ENCODE assay signal across 12 cellular contexts in genomic region chr5:91283899-91284298, GRCh38.
DNase-seq lines count a peak whose midpoint lies in the region; ATAC-seq and TF ChIP-seq lines count a peak whose summit lies in the region.
"Had no signal": no experiment of that assay in that cellular context is flagged by ENCODE, and none has a peak within 500 bp of the region (broad histone marks: within the 10 kb centered on the region; RNA-seq: fewer than 3 reads in every experiment).

No MANE protein-coding gene starts in this region.

- in situ Hi-C loops in astrocyte of the spinal cord (cut with HindIII; ENCODE audit: low sequenced_read_pairs): no loop called here

- H3K4me1 Mint-ChIP-seq in natural killer cell treated with Interleukin-12 subunit alpha and Interleukin-12 subunit beta and Interleukin-15 and Interleukin-18, amount 100 ng/mL, for 72 hours (ENCODE audit: low read depth in 2 of 2): peaks cover 48 to 54% of the 10 kb centered on the region in 2 donors
- peaks cover 20 to 25% of the 10 kb centered on the region in 2 donors for H3K4me1 Mint-ChIP-seq in natural killer cell

- H3K4me3 Mint-ChIP-seq in natural killer cell treated with Interleukin-12 subunit alpha and Interleukin-12 subunit beta and Interleukin-15 and Interleukin-18, amount 100 ng/mL, for 72 hours: no peak overlapping the region
- H3K4me3 Mint-ChIP-seq in natural killer cell: no peak overlapping the region

- intact Hi-C loops in natural killer cell (cut with micrococcal nuclease) (loop anchor here (10.0 kb wide), 1 partner anchor 119 kb away; no protein-coding TSS in a partner anchor), vagina (cut with DNase I) (loop anchor here (5.0 kb wide), 1 partner anchor 98 kb away; the partner anchor contains the start of gene ARRDC3), sigmoid colon (cut with DNase I) (loop anchor here (5.0 kb wide), 1 partner anchor 182 kb away; no protein-coding TSS in a partner anchor)

- H3K27ac ChIP-seq in vagina (peak overlapping the region; percentile 29), sigmoid colon (peak overlapping the region in 2 of 4 donors; percentile 36 to 58)
- H3K27ac ChIP-seq: cardiac muscle cell, left lung had no signal

- H3K27me3 ChIP-seq in vagina (no peaks in the 10 kb centered on the region), sigmoid colon (no peaks in the 10 kb centered on the region)
- H3K27me3 ChIP-seq: cardiac muscle cell, left lung had no signal

- H3K4me3 ChIP-seq in astrocyte of the spinal cord (ENCODE audit: low read depth, low read length) (no peak overlapping the region), vagina (no peak overlapping the region), sigmoid colon (no peak overlapping the region)
- H3K4me3 ChIP-seq: cardiac muscle cell, left lung had no signal

- no peak for TF ChIP-seq CTCF in natural killer cell (IDR thresholded peaks at IDR 0.05)
- TF ChIP-seq CTCF in astrocyte of the spinal cord (IDR thresholded peaks at IDR 0.05; ENCODE audit: low read depth, low read length): no peak
- TF ChIP-seq CTCF in vagina (IDR thresholded peaks at IDR 0.05): no peak
- no peak for TF ChIP-seq CTCF in sigmoid colon (IDR thresholded peaks at IDR 0.05)

- H3K27ac Mint-ChIP-seq in natural killer cell treated with Interleukin-12 subunit alpha and Interleukin-12 subunit beta and Interleukin-15 and Interleukin-18, amount 100 ng/mL, for 72 hours: peak overlapping the region; percentile 42 to 100
- H3K27ac Mint-ChIP-seq in natural killer cell: peak overlapping the region in 1 of 2 donors; percentile 58

- TF ChIP-seq POLR2A in vagina (IDR thresholded peaks at IDR 0.05): no peak
- no peak for TF ChIP-seq POLR2A in sigmoid colon (IDR thresholded peaks at IDR 0.05)

- H3K27me3 Mint-ChIP-seq in natural killer cell treated with Interleukin-12 subunit alpha and Interleukin-12 subunit beta and Interleukin-15 and Interleukin-18, amount 100 ng/mL, for 72 hours: no peaks in the 10 kb centered on the region
- no peaks in the 10 kb centered on the region for H3K27me3 Mint-ChIP-seq in natural killer cell (ENCODE audit: low read depth in 2 of 2)

- no peaks in the 10 kb centered on the region for H3K9me3 ChIP-seq in vagina
- H3K9me3 ChIP-seq in sigmoid colon: no peaks in the 10 kb centered on the region
- H3K9me3 ChIP-seq: left lung had no signal

- no peak for TF ChIP-seq EP300 in sigmoid colon (IDR thresholded peaks at IDR 0.05)

- H3K4me1 ChIP-seq in vagina (peaks cover 30% of the 10 kb centered on the region), sigmoid colon (peaks cover 0 to 44% (median 33%) of the 10 kb centered on the region in 4 donors)

- peaks cover 20% of the 10 kb centered on the region for H3K36me3 Mint-ChIP-seq in natural killer cell treated with Interleukin-12 subunit alpha and Interleukin-12 subunit beta and Interleukin-15 and Interleukin-18, amount 100 ng/mL, for 72 hours
- H3K36me3 Mint-ChIP-seq in natural killer cell: no peaks in the 10 kb centered on the region

- H3K36me3 ChIP-seq in vagina (no peaks in the 10 kb centered on the region), sigmoid colon (no peaks in the 10 kb centered on the region)
- H3K36me3 ChIP-seq: cardiac muscle cell, left lung had no signal

- ATAC-seq in natural killer cell treated with Interleukin-12 subunit alpha and Interleukin-12 subunit beta and Interleukin-15 and Interleukin-18, amount 100 ng/mL, for 72 hours: no peak
- no peak for ATAC-seq in natural killer cell
- ATAC-seq: left lung had no signal

- peaks cover 5% of the 10 kb centered on the region for H3K9me3 Mint-ChIP-seq in natural killer cell treated with Interleukin-12 subunit alpha and Interleukin-12 subunit beta and Interleukin-15 and Interleukin-18, amount 100 ng/mL, for 72 hours
- H3K9me3 Mint-ChIP-seq in natural killer cell: no peaks in the 10 kb centered on the region

- no peak for DNase-seq in natural killer cell treated with Interleukin-12 subunit alpha and Interleukin-12 subunit beta and Interleukin-15 and Interleukin-18, amount 100 ng/mL, for 72 hours (ENCODE audit: low spot score)
- no peak for DNase-seq in natural killer cell
- DNase-seq in astrocyte of the spinal cord (ENCODE audit: low read depth, low spot score): peak; percentile 93
- peak; percentile 71 for DNase-seq in glomerular visceral epithelial cell (ENCODE audit: extremely low spot score)
- no peak for DNase-seq in vagina (ENCODE audit: extremely low spot score in 2 of 2)
- DNase-seq in sigmoid colon: no peak
- no peak for DNase-seq in NOMO-1 treated with DMSO at 0.1 percent for 48 hours (lab: John Stamatoyannopoulos, UW; ENCODE audit: unreplicated experiment)
- DNase-seq in NOMO-1 treated with dmso at 0.1 percent for 144 hours (lab: John Stamatoyannopoulos, UW; ENCODE audit: unreplicated experiment): no peak
- DNase-seq: left lung, NCI-H2029 treated with DMSO at 0.1 percent for 48 hours, T-helper 1 cell had no signal

Comparison
In these comparisons a context has a peak if more than half of its experiments do, and no peak if none do; other contexts are left out.
1. DNase-seq: peak in astrocyte of the spinal cord (single experiment) and glomerular visceral epithelial cell (single experiment); none in natural killer cell treated with Interleukin-12 subunit alpha and Interleukin-12 subunit beta and Interleukin-15 and Interleukin-18, amount 100 ng/mL, for 72 hours (single experiment), natural killer cell (single experiment), vagina (0 of 2), sigmoid colon (single experiment), NOMO-1 treated with DMSO at 0.1 percent for 48 hours (single experiment) and NOMO-1 treated with dmso at 0.1 percent for 144 hours (single experiment).